In the genomic region with DNA sequence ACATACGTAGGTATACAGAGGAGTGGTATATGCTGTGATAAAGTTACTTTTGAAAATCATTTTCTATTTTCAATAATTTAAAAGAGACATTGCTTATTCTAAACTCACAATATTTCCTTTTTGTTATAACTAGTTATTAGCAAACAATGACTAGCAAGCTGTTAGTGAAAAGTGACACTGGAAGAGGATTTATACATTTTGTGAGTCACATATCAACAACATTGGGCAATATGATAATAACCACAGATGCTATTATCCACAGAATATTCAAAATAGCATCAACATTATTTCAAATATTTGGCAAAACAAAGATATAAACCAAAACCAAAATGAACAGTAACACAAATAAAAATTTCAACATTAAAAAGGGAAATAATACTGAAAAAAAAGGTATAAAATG, we compare ENCODE assay signal across 22 cellular contexts.
DNase-seq lines count a peak whose midpoint lies in the region; TF ChIP-seq lines count a peak whose summit lies in the region.
"Had no signal": no experiment of that assay in that cellular context is flagged by ENCODE, and none has a peak within 500 bp of the region (broad histone marks: within the 10 kb centered on the region; RNA-seq: fewer than 3 reads in every experiment).

No MANE protein-coding gene starts in this region.

- intact Hi-C loops in esophagus squamous epithelium (cut with DNase I): no loop called here

- peaks cover 6 to 66% (median 15%) of the 10 kb centered on the region in 3 donors for H3K36me3 ChIP-seq in esophagus squamous epithelium

- no peak overlapping the region for H3K27ac ChIP-seq in esophagus squamous epithelium
- H3K27ac ChIP-seq: HL-60, SJCRH30 had no signal

- DNase-seq in AG10803 (ENCODE audit: low read depth) (peak; percentile 37), HCEC 1CT (peak; percentile 44), epithelial cell of esophagus (ENCODE audit: low read depth) (peak; percentile 50), foreskin fibroblast (peak; percentile 18 to 41), esophagus squamous epithelium (lab: John Stamatoyannopoulos, UW) (no peak), mucosa of gallbladder (ENCODE audit: low spot score) (no peak), NCI-H1105 (lab: John Stamatoyannopoulos, UW) (no peak), OCI-M2 (lab: John Stamatoyannopoulos, UW; ENCODE audit: unreplicated experiment) (no peak)
- DNase-seq: C1 segment of cervical spinal cord; CD4-positive, alpha-beta memory T cell; COR-L47; DMS53; GOT3; NCI-H1092 treated with DMSO at 0.1 percent for 48 hours; NCI-H1436 treated with DMSO at 0.1 percent for 48 hours; NCI-H187 treated with DMSO at 0.1 percent for 48 hours; NCI-H524; NCI-H748 treated with DMSO at 0.1 percent for 48 hours; PC-3; SJCRH30 had no signal

- H3K4me3 ChIP-seq in AG10803 (ENCODE audit: low read length) (no peak overlapping the region), epithelial cell of esophagus (ENCODE audit: low read length) (no peak overlapping the region), foreskin fibroblast (ENCODE audit: low read depth in 1 of 2, low read length in 2 of 2) (no peak overlapping the region), esophagus squamous epithelium (no peak overlapping the region)
- H3K4me3 ChIP-seq: GM12878, SJCRH30 had no signal

- no peaks in the 10 kb centered on the region for H3K27me3 ChIP-seq in esophagus squamous epithelium
- H3K27me3 ChIP-seq: SJCRH30 had no signal

- no peak for TF ChIP-seq POLR2A in esophagus squamous epithelium (IDR thresholded peaks at IDR 0.05)

- no peaks in the 10 kb centered on the region for H3K9me3 ChIP-seq in esophagus squamous epithelium
- H3K9me3 ChIP-seq: SJCRH30 had no signal

- WGBS in esophagus squamous epithelium, 2 donors: 88 to 89% methylated on average over 1 of the region's 1 CpG

- H3K4me1 ChIP-seq in esophagus squamous epithelium: no peaks in the 10 kb centered on the region

- TF ChIP-seq CTCF in AG10803 (conservative IDR thresholded peaks at IDR 0.05; ENCODE audit: low read length) (no peak), epithelial cell of esophagus (IDR thresholded peaks at IDR 0.05; ENCODE audit: insufficient read depth, low read depth, low read length, missing control alignments) (no peak), foreskin fibroblast (IDR thresholded peaks at IDR 0.05; ENCODE audit: low read depth, low read length) (no peak), esophagus squamous epithelium (IDR thresholded peaks at IDR 0.05) (no peak)

Comparison
In these comparisons a context has a peak if more than half of its experiments do, and no peak if none do; other contexts are left out.
1. DNase-seq: peak in AG10803 (single experiment), HCEC 1CT (single experiment), epithelial cell of esophagus (single experiment) and foreskin fibroblast (2 of 2); none in esophagus squamous epithelium (single experiment), mucosa of gallbladder (single experiment), NCI-H1105 (single experiment) and OCI-M2 (single experiment).